ENCODE assay signal across 1 cellular context in the genomic region with DNA sequence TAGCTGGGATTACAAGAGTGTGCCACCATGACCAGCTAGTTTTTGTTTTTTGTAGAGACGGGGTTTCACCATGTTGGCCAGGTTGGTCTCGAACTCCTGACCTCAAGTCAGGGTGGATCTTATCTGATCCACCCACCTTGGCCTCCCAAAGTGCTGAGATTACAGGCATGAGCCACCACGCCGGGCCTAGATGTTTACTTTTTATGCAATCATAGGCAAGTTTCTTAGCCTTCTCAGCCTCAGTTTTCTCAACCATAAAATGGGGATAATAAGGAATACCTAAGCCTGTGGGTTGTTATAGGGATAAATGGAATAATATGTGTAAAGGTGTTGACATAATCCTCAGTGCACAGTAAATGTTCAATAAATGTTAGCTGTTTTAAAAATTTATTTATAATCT.
TF ChIP-seq lines count a peak whose summit lies in the region.

No MANE protein-coding gene starts in this region.

TF ChIP-seq in K562, 482 proteins besides CTCF, POLR2A, EP300 and RAD21 (continued from another document):
- TF ChIP-seq, protein P1, sequence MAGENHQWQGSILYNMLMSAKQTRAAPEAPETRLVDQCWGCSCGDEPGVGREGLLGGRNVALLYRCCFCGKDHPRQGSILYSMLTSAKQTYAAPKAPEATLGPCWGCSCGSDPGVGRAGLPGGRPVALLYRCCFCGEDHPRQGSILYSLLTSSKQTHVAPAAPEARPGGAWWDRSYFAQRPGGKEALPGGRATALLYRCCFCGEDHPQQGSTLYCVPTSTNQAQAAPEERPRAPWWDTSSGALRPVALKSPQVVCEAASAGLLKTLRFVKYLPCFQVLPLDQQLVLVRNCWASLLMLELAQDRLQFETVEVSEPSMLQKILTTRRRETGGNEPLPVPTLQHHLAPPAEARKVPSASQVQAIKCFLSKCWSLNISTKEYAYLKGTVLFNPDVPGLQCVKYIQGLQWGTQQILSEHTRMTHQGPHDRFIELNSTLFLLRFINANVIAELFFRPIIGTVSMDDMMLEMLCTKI (IDR thresholded peaks at IDR 0.05; ENCODE audit: partially characterized antibody), result no peak
- TF ChIP-seq POLR2AphosphoS5 (IDR thresholded peaks at IDR 0.05; ENCODE audit: control insufficient read depth, insufficient read depth, low read depth, low read length) (no peak), POLR2G (IDR thresholded peaks at IDR 0.05; ENCODE audit: low read depth, low read length) (no peak), NONO (IDR thresholded peaks at IDR 0.05; ENCODE audit: low read depth in 2 of 2, low read length in 1 of 2) (no peak), ZNF274 (IDR thresholded peaks at IDR 0.05; ENCODE audit: borderline replicate concordance, low read depth, low read length) (no peak), SIN3B (IDR thresholded peaks at IDR 0.05; ENCODE audit: low read depth) (no peak), KDM1A (IDR thresholded peaks at IDR 0.05) (peak; percentile 80), ZNF354B (CRISPR knock-in tag; IDR thresholded peaks at IDR 0.05) (no peak), PURB (CRISPR knock-in tag; IDR thresholded peaks at IDR 0.05; ENCODE audit: low read depth) (no peak), HMGN3 (IDR thresholded peaks at IDR 0.05; ENCODE audit: borderline replicate concordance, extremely low read depth, insufficient read length, low read depth, low read length) (no peak), GABPB1 (CRISPR knock-in tag; IDR thresholded peaks at IDR 0.05) (no peak), ZNF133 (CRISPR knock-in tag; IDR thresholded peaks at IDR 0.05) (no peak), RCOR1 (IDR thresholded peaks at IDR 0.05; ENCODE audit: borderline replicate concordance in 1 of 2, low read depth in 2 of 2, low read length in 2 of 2) (0 out of 4 replicates have a peak, but pooled peaks of 1 of the 2 experiments have one; percentile 12), RBM25 (IDR thresholded peaks at IDR 0.05; ENCODE audit: low read depth, low read length, severe bottlenecking) (peak; percentile 73), XRCC5 (IDR thresholded peaks at IDR 0.05; ENCODE audit: low read depth, low read length) (no peak), ZNF12 (CRISPR knock-in tag; IDR thresholded peaks at IDR 0.05) (no peak), RBM15 (IDR thresholded peaks at IDR 0.05; ENCODE audit: insufficient read depth, low read length) (no peak), ZNF77 (CRISPR knock-in tag; IDR thresholded peaks at IDR 0.05) (no peak), RFX1 (IDR thresholded peaks at IDR 0.05) (no peak)
- TF ChIP-seq, protein P2, sequence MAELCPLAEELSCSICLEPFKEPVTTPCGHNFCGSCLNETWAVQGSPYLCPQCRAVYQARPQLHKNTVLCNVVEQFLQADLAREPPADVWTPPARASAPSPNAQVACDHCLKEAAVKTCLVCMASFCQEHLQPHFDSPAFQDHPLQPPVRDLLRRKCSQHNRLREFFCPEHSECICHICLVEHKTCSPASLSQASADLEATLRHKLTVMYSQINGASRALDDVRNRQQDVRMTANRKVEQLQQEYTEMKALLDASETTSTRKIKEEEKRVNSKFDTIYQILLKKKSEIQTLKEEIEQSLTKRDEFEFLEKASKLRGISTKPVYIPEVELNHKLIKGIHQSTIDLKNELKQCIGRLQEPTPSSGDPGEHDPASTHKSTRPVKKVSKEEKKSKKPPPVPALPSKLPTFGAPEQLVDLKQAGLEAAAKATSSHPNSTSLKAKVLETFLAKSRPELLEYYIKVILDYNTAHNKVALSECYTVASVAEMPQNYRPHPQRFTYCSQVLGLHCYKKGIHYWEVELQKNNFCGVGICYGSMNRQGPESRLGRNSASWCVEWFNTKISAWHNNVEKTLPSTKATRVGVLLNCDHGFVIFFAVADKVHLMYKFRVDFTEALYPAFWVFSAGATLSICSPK (IDR thresholded peaks at IDR 0.05; ENCODE audit: borderline replicate concordance), result no peak
- TF ChIP-seq, protein P3, sequence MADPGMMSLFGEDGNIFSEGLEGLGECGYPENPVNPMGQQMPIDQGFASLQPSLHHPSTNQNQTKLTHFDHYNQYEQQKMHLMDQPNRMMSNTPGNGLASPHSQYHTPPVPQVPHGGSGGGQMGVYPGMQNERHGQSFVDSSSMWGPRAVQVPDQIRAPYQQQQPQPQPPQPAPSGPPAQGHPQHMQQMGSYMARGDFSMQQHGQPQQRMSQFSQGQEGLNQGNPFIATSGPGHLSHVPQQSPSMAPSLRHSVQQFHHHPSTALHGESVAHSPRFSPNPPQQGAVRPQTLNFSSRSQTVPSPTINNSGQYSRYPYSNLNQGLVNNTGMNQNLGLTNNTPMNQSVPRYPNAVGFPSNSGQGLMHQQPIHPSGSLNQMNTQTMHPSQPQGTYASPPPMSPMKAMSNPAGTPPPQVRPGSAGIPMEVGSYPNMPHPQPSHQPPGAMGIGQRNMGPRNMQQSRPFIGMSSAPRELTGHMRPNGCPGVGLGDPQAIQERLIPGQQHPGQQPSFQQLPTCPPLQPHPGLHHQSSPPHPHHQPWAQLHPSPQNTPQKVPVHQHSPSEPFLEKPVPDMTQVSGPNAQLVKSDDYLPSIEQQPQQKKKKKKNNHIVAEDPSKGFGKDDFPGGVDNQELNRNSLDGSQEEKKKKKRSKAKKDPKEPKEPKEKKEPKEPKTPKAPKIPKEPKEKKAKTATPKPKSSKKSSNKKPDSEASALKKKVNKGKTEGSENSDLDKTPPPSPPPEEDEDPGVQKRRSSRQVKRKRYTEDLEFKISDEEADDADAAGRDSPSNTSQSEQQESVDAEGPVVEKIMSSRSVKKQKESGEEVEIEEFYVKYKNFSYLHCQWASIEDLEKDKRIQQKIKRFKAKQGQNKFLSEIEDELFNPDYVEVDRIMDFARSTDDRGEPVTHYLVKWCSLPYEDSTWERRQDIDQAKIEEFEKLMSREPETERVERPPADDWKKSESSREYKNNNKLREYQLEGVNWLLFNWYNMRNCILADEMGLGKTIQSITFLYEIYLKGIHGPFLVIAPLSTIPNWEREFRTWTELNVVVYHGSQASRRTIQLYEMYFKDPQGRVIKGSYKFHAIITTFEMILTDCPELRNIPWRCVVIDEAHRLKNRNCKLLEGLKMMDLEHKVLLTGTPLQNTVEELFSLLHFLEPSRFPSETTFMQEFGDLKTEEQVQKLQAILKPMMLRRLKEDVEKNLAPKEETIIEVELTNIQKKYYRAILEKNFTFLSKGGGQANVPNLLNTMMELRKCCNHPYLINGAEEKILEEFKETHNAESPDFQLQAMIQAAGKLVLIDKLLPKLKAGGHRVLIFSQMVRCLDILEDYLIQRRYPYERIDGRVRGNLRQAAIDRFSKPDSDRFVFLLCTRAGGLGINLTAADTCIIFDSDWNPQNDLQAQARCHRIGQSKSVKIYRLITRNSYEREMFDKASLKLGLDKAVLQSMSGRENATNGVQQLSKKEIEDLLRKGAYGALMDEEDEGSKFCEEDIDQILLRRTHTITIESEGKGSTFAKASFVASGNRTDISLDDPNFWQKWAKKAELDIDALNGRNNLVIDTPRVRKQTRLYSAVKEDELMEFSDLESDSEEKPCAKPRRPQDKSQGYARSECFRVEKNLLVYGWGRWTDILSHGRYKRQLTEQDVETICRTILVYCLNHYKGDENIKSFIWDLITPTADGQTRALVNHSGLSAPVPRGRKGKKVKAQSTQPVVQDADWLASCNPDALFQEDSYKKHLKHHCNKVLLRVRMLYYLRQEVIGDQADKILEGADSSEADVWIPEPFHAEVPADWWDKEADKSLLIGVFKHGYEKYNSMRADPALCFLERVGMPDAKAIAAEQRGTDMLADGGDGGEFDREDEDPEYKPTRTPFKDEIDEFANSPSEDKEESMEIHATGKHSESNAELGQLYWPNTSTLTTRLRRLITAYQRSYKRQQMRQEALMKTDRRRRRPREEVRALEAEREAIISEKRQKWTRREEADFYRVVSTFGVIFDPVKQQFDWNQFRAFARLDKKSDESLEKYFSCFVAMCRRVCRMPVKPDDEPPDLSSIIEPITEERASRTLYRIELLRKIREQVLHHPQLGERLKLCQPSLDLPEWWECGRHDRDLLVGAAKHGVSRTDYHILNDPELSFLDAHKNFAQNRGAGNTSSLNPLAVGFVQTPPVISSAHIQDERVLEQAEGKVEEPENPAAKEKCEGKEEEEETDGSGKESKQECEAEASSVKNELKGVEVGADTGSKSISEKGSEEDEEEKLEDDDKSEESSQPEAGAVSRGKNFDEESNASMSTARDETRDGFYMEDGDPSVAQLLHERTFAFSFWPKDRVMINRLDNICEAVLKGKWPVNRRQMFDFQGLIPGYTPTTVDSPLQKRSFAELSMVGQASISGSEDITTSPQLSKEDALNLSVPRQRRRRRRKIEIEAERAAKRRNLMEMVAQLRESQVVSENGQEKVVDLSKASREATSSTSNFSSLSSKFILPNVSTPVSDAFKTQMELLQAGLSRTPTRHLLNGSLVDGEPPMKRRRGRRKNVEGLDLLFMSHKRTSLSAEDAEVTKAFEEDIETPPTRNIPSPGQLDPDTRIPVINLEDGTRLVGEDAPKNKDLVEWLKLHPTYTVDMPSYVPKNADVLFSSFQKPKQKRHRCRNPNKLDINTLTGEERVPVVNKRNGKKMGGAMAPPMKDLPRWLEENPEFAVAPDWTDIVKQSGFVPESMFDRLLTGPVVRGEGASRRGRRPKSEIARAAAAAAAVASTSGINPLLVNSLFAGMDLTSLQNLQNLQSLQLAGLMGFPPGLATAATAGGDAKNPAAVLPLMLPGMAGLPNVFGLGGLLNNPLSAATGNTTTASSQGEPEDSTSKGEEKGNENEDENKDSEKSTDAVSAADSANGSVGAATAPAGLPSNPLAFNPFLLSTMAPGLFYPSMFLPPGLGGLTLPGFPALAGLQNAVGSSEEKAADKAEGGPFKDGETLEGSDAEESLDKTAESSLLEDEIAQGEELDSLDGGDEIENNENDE (IDR thresholded peaks at IDR 0.05; ENCODE audit: low read depth, low read length), result no peak
